Comparison of ENCODE assay signal across 1 cellular context in the genomic region with DNA sequence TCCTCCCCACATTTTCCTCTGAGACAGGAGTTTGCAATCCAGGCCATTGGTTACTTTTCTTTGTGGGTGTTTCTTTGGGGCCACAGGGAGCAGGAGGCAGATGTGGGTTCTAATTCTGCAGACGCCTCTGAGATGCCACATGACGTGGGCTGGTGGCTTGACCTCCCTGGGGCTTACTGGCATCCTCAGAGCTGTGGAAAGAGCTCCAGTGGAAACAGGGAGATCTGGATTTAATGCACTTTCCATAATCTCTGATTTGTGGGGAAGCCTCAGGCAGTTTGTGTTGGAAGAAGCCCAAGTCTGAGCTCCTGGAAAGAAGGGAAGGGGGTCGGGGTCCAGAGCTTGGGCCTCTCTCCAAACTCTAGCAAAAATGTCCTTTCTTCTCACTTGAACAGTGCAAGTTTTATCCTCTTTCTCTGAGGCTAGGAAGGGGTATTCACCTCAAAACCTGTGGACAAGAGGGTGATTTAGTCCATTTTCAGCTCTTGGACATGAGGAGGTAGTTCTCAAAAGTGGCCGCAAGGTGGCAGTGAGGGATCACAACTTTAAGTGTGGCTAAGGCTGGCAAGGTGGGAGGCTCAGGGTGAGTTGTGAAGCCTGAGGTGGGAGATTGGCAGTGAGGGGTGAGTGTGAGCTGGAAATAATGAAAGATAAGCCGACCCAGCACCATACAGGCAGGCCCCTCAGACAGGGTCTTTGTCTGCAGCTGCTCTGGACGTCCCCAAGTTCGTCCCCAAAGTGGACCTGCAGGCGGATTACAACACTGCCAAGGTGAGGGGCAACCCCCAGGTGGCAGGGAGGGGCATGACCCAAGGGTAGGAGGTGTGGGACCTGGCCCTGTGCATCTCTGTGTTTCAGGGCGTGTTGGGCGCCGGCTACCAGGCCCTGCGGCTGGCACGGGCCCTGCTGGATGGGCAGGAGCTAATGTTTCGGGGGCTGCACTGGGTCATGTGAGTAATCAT.
A peak's percentile ranks its signal among the peaks of the same experiment; 100 is the strongest.
TF ChIP-seq lines count a peak whose summit lies in the region.

No MANE protein-coding gene starts in this region.

TF ChIP-seq in HEK293, 187 proteins besides CTCF, POLR2A, EP300 and RAD21 (continued from another document):
- peak; percentile 82 for TF ChIP-seq PRDM10 (tag by site-specific recombination; IDR thresholded peaks at IDR 0.05)
- peak; percentile 86; the same call in 1 of the 2 replicates for TF ChIP-seq HIC1 (tag by site-specific recombination; IDR thresholded peaks at IDR 0.05)
- peak; percentile 65 for TF ChIP-seq GLIS2 (tag by site-specific recombination; IDR thresholded peaks at IDR 0.05)
- TF ChIP-seq ZNF549 (tag by site-specific recombination; IDR thresholded peaks at IDR 0.05), result no peak
- no peak for TF ChIP-seq ZNF274 (IDR thresholded peaks at IDR 0.05; ENCODE audit: low read length)
- TF ChIP-seq ZNF274 (tag by site-specific recombination; IDR thresholded peaks at IDR 0.05; ENCODE audit: borderline replicate concordance), result no peak
- 0 out of 2 replicates have a peak, but pooled peaks have one; percentile 48 for TF ChIP-seq ZNF2 (tag by site-specific recombination; IDR thresholded peaks at IDR 0.05)
- no peak for TF ChIP-seq ZBTB48 (tag by site-specific recombination; IDR thresholded peaks at IDR 0.05)
- no peak for TF ChIP-seq SP7 (tag by site-specific recombination; IDR thresholded peaks at IDR 0.05)
